8 cellular contexts compared by ENCODE assay signal in genomic region chr16:15650019-15650697, GRCh38. TPM values are rescaled to one million over a fixed set of nuclear protein-coding genes. Genes with fewer than 3 reads are reported as not detected.
DNase-seq lines count a peak whose midpoint lies in the region; ATAC-seq and TF ChIP-seq lines count a peak whose summit lies in the region.

TSS of gene NDE1 (plus strand) at chr16:15650245. CDS start at chr16:15664779, 14,534 bp downstream.

- H3K9me3 Mint-ChIP-seq in dendritic cell treated with granulocyte-macrophage colony-stimulating factor and Interleukin-4, amounts not matched to agents 40 ng/mL and 50 ng/mL, for 4 days = no peaks in the 10 kb centered on the region

- no peaks in the 10 kb centered on the region for H3K27me3 ChIP-seq in BE2C
- no peaks in the 10 kb centered on the region for H3K27me3 ChIP-seq in left lung

- H3K4me1 Mint-ChIP-seq in dendritic cell treated with granulocyte-macrophage colony-stimulating factor and Interleukin-4, amounts not matched to agents 40 ng/mL and 50 ng/mL, for 4 days (ENCODE audit: low read depth) = peaks cover 27% of the 10 kb centered on the region

- H3K9me3 ChIP-seq in BE2C = no peaks in the 10 kb centered on the region
- H3K9me3 ChIP-seq in left lung = no peaks in the 10 kb centered on the region

- H3K27ac Mint-ChIP-seq in dendritic cell treated with granulocyte-macrophage colony-stimulating factor and Interleukin-4, amounts not matched to agents 40 ng/mL and 50 ng/mL, for 4 days = peak within 1 kb of the TSS; percentile 94

- intact Hi-C loops in dendritic cell treated with granulocyte-macrophage colony-stimulating factor and Interleukin-4, amounts not matched to agents 40 ng/mL and 50 ng/mL, for 4 days (cut with micrococcal nuclease) = no loop called here
- intact Hi-C loops in left lung (cut with DNase I) = no loop called here

- peak within 1 kb of the TSS; percentile 95 for H3K4me3 ChIP-seq in BE2C (ENCODE audit: low read depth, low read length)
- H3K4me3 ChIP-seq in left lung = peak within 1 kb of the TSS; percentile 95 to 97

- H3K27ac ChIP-seq in left lung = peak within 1 kb of the TSS; percentile 86 to 94

- peaks cover 1% of the 10 kb centered on the region for H3K36me3 ChIP-seq in BE2C
- no peaks in the 10 kb centered on the region for H3K36me3 ChIP-seq in left lung

- TF ChIP-seq POLR2A in GM19099 (IDR thresholded peaks at IDR 0.05; ENCODE audit: extremely low read depth, insufficient read length, low read depth) = peak; percentile 76

- TF ChIP-seq CTCF in BE2C (IDR thresholded peaks at IDR 0.05; ENCODE audit: low read depth, low read length) = no peak
- no peak for TF ChIP-seq CTCF in left lung (IDR thresholded peaks at IDR 0.05)

- no peaks in the 10 kb centered on the region for H3K27me3 Mint-ChIP-seq in dendritic cell treated with granulocyte-macrophage colony-stimulating factor and Interleukin-4, amounts not matched to agents 40 ng/mL and 50 ng/mL, for 4 days

- H3K4me3 Mint-ChIP-seq in dendritic cell treated with granulocyte-macrophage colony-stimulating factor and Interleukin-4, amounts not matched to agents 40 ng/mL and 50 ng/mL, for 4 days = peak within 1 kb of the TSS; percentile 99

- no peaks in the 10 kb centered on the region for H3K4me1 ChIP-seq in BE2C
- peaks cover 3 to 33% of the 10 kb centered on the region in 2 donors for H3K4me1 ChIP-seq in left lung

- H3K36me3 Mint-ChIP-seq in dendritic cell treated with granulocyte-macrophage colony-stimulating factor and Interleukin-4, amounts not matched to agents 40 ng/mL and 50 ng/mL, for 4 days (ENCODE audit: low read depth) = peaks cover 29% of the 10 kb centered on the region

- ATAC-seq in HG03354 (IDR thresholded peaks at IDR 0.05; ENCODE audit: poor library complexity, severe bottlenecking, unreplicated experiment) = peak; percentile 86
- ATAC-seq in left lung = peak; percentile 100

- DNase-seq in BE2C = peak; percentile 95
- peak; percentile 77 for DNase-seq in NCI-H526 treated with DMSO at 0.1 percent for 48 hours (lab: John Stamatoyannopoulos, UW)
- DNase-seq in activated CD4-positive, alpha-beta T cell treated with anti-CD3 and anti-CD28 coated beads, Interleukin-2, amount 50 U/mL, for 1 hour = peak; percentile 83
- DNase-seq in left lung = peak; percentile 93 to 98
- peak; percentile 89 to 90 for DNase-seq in stimulated activated CD4-positive, alpha-beta T cell treated with anti-CD3 and anti-CD28 coated beads, Interleukin-2, amount 100 ng/mL, for 24 hours

RNA-seq across cellular contexts. Expression of gene NDE1, which starts in this region (rescaled TPM):
- polyA plus RNA-seq in BE2C (2012; ENCODE audit: insufficient read depth, insufficient read length, low read depth) = 11.3 TPM
- 10 to 100 TPM; 37.1 to 37.6 TPM for total RNA-seq in left lung

Comparison
In these comparisons a context has a peak if more than half of its experiments do, and no peak if none do; other contexts are left out.
1. Peak in every context shown above with its lines: DNase-seq, ATAC-seq, H3K4me3 ChIP-seq and H3K27ac ChIP-seq.